In the genomic region with DNA sequence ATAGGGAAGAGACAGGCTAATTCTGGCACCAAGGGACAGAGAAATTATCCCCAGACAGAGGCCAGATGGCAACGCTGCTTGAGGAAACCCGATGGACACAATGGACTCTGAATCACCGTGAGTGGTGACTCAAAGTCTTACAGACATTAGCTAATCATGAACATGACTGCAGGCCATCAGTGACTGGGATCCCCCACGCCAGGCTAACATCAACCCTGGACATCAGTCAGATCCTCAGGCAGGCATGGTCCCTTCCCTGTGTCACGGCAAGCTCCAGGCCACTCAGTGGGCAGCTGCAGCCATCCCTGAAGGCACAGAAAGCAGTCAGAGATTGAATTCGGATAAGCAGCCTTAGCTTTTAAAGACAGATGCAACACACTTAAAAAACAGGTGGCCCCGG, we compare ENCODE assay signal across 1 cellular context.
TF ChIP-seq lines count a peak whose summit lies in the region.

No MANE protein-coding gene starts in this region.

TF ChIP-seq in A549, 52 proteins besides CTCF, POLR2A, EP300 and RAD21 (continued from another document):
- TF ChIP-seq, protein P1, sequence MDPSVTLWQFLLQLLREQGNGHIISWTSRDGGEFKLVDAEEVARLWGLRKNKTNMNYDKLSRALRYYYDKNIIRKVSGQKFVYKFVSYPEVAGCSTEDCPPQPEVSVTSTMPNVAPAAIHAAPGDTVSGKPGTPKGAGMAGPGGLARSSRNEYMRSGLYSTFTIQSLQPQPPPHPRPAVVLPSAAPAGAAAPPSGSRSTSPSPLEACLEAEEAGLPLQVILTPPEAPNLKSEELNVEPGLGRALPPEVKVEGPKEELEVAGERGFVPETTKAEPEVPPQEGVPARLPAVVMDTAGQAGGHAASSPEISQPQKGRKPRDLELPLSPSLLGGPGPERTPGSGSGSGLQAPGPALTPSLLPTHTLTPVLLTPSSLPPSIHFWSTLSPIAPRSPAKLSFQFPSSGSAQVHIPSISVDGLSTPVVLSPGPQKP (IDR thresholded peaks at IDR 0.05; ENCODE audit: low read depth, low read length), result no peak
- TF ChIP-seq JUN (IDR thresholded peaks at IDR 0.05), result no peak
- TF ChIP-seq MAZ (IDR thresholded peaks at IDR 0.05; ENCODE audit: borderline replicate concordance, low read depth, low read length), result no peak
